ENCODE assay signal across 17 cellular contexts in the genomic region with DNA sequence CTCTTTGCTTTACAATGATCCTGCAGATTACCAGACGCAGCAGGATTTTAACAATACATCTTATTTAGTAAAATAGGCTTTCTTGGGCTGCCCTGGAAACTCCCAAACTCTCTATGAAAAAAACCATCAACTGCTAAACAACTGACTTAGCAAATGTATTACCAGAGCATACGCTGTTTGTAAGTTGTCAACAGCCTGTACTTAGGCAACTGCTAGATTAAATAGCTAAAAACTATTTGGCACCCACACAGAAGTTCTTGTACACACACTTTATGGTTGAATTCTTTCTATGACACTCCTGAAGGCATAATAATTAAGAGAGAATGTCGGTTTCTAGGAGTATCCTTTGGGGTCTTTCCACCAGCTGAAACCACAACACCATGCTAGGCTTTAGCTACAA.
DNase-seq lines count a peak whose midpoint lies in the region; ATAC-seq and TF ChIP-seq lines count a peak whose summit lies in the region.
"Had no signal": no experiment of that assay in that cellular context is flagged by ENCODE, and none has a peak within 500 bp of the region (broad histone marks: within the 10 kb centered on the region; RNA-seq: fewer than 3 reads in every experiment).

No MANE protein-coding gene starts in this region.

- DNase-seq in Right ventricle myocardium inferior (ENCODE audit: missing footprints) = no peak
- DNase-seq in left ventricle myocardium inferior = no peak
- no peak for DNase-seq in left ventricle myocardium superior
- DNase-seq in left cardiac atrium = no peak
- DNase-seq: AML-193; Caco-2; Calu3; CD4-positive, alpha-beta T cell; CD8-positive, alpha-beta T cell; DMS79 treated with DMSO at 0.1 percent for 48 hours; GF-D8 had no signal

- H3K27me3 Mint-ChIP-seq in stimulated activated memory B cell treated with anti-CD40 and anti-IgM and Interleukin-4, amounts not matched to agents 10 μg/mL and 1 μg/mL and 100 μg/mL, for 72 hours = no peaks in the 10 kb centered on the region
- H3K27me3 Mint-ChIP-seq: CD4-positive, alpha-beta T cell had no signal

- no peaks in the 10 kb centered on the region for H3K27me3 ChIP-seq in left ventricle myocardium inferior (ENCODE audit: low read depth)
- H3K27me3 ChIP-seq: BLaER1 treated with 17β-estradiol and CSF1 and Interleukin-3, amounts not matched to agents 10 nM and 100 nM had no signal

- no peak overlapping the region for H3K4me3 Mint-ChIP-seq in stimulated activated memory B cell treated with anti-CD40 and anti-IgM and Interleukin-4, amounts not matched to agents 10 μg/mL and 1 μg/mL and 100 μg/mL, for 72 hours
- H3K4me3 Mint-ChIP-seq: B cell; CD4-positive, alpha-beta T cell; CD8-positive, alpha-beta T cell had no signal

- no peaks in the 10 kb centered on the region for H3K36me3 Mint-ChIP-seq in stimulated activated memory B cell treated with anti-CD40 and anti-IgM and Interleukin-4, amounts not matched to agents 10 μg/mL and 1 μg/mL and 100 μg/mL, for 72 hours
- H3K36me3 Mint-ChIP-seq: CD8-positive, alpha-beta T cell had no signal

- intact Hi-C loops in Right ventricle myocardium inferior (cut with DNase I) (no loop called here), left ventricle myocardium inferior (cut with micrococcal nuclease) (no loop called here), left ventricle myocardium superior (cut with micrococcal nuclease) (no loop called here), left cardiac atrium (cut with DNase I) (no loop called here)

- ATAC-seq in Right ventricle myocardium inferior = peak; percentile 54
- ATAC-seq in left ventricle myocardium superior = peak; percentile 44
- no peak for ATAC-seq in left cardiac atrium
- no peak for ATAC-seq in stimulated activated memory B cell treated with anti-CD40 and anti-IgM and Interleukin-4, amounts not matched to agents 10 μg/mL and 1 μg/mL and 100 μg/mL, for 72 hours
- ATAC-seq: A549; CD8-positive, alpha-beta T cell had no signal

- no peak for TF ChIP-seq CTCF in left ventricle myocardium inferior (IDR thresholded peaks at IDR 0.05; ENCODE audit: borderline replicate concordance)

- no peak overlapping the region for H3K27ac ChIP-seq in left ventricle myocardium inferior (replicated peaks)
- H3K27ac ChIP-seq: 22Rv1; A549; BLaER1 treated with 17β-estradiol and CSF1 and Interleukin-3, amounts not matched to agents 10 nM and 100 nM; C4-2B had no signal

- no peaks in the 10 kb centered on the region for H3K36me3 ChIP-seq in left ventricle myocardium inferior
- H3K36me3 ChIP-seq: BLaER1 treated with 17β-estradiol and CSF1 and Interleukin-3, amounts not matched to agents 10 nM and 100 nM had no signal

- H3K4me1 ChIP-seq in left ventricle myocardium inferior = peaks cover 6% of the 10 kb centered on the region
- H3K4me1 ChIP-seq: A549; BLaER1 treated with 17β-estradiol and CSF1 and Interleukin-3, amounts not matched to agents 10 nM and 100 nM; Caco-2 had no signal

- no peak overlapping the region for H3K27ac Mint-ChIP-seq in stimulated activated memory B cell treated with anti-CD40 and anti-IgM and Interleukin-4, amounts not matched to agents 10 μg/mL and 1 μg/mL and 100 μg/mL, for 72 hours
- H3K27ac Mint-ChIP-seq: B cell; CD4-positive, alpha-beta T cell; CD8-positive, alpha-beta T cell had no signal

- no peaks in the 10 kb centered on the region for H3K4me1 Mint-ChIP-seq in stimulated activated memory B cell treated with anti-CD40 and anti-IgM and Interleukin-4, amounts not matched to agents 10 μg/mL and 1 μg/mL and 100 μg/mL, for 72 hours
- H3K4me1 Mint-ChIP-seq: B cell had no signal

- H3K9me3 ChIP-seq in left ventricle myocardium inferior (replicated peaks) = peaks cover 7% of the 10 kb centered on the region
- H3K9me3 ChIP-seq: A549; BLaER1 treated with 17β-estradiol and CSF1 and Interleukin-3, amounts not matched to agents 10 nM and 100 nM; Caco-2 had no signal

- H3K4me3 ChIP-seq in left ventricle myocardium inferior = no peak overlapping the region
- H3K4me3 ChIP-seq: A549; BLaER1 treated with 17β-estradiol and CSF1 and Interleukin-3, amounts not matched to agents 10 nM and 100 nM had no signal

- peaks cover 5% of the 10 kb centered on the region for H3K9me3 Mint-ChIP-seq in stimulated activated memory B cell treated with anti-CD40 and anti-IgM and Interleukin-4, amounts not matched to agents 10 μg/mL and 1 μg/mL and 100 μg/mL, for 72 hours
- H3K9me3 Mint-ChIP-seq: CD4-positive, alpha-beta T cell had no signal

Comparison
In these comparisons a context has a peak if more than half of its experiments do, and no peak if none do; other contexts are left out.
1. ATAC-seq: peak in Right ventricle myocardium inferior (single experiment) and left ventricle myocardium superior (single experiment); none in left cardiac atrium (0 of 2) and stimulated activated memory B cell treated with anti-CD40 and anti-IgM and Interleukin-4, amounts not matched to agents 10 μg/mL and 1 μg/mL and 100 μg/mL, for 72 hours (single experiment).